Comparison of ENCODE assay signal across 8 cellular contexts in the genomic region with DNA sequence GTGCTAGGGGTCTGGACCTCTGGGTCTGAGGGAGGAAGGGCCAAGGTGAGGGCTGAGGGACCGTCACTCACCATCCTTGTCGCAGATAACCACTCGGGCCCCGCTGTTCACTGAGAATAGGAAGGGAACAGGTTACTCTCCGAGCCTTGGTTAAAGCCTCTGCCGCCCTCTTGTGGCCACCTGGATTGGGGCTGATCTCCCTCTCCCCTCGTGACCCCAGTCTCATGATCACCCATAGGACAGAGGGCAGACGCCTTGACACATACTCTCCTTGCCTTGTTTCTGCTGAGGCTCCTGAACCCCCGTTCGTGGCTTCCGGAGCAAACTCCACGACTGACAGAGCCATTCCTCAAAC. TPM values are rescaled to one million over a fixed set of nuclear protein-coding genes. Genes with fewer than 3 reads are reported as not detected.
A peak's percentile ranks its signal among the peaks of the same experiment; 100 is the strongest.
DNase-seq lines count a peak whose midpoint lies in the region; ATAC-seq, FAIRE-seq and TF ChIP-seq lines count a peak whose summit lies in the region.

No MANE protein-coding gene starts in this region.

- no peaks in the 10 kb centered on the region for H3K9me3 ChIP-seq in Karpas-422 (ENCODE audit: low read length)
- H3K9me3 ChIP-seq in naive thymus-derived CD4-positive, alpha-beta T cell (ENCODE audit: control insufficient read depth in 2 of 3, low read length in 3 of 3), result no peaks in the 10 kb centered on the region

- peaks cover 0 to 4% (median 0%) of the 10 kb centered on the region in 7 donors for H3K9me3 Mint-ChIP-seq in CD14-positive monocyte
- H3K9me3 Mint-ChIP-seq in naive thymus-derived CD4-positive, alpha-beta T cell, result peaks cover 0 to 1% (median 0%) of the 10 kb centered on the region in 11 donors
- H3K9me3 Mint-ChIP-seq in stimulated activated memory B cell treated with anti-CD40 and anti-IgM and Interleukin-4, amounts not matched to agents 10 μg/mL and 1 μg/mL and 100 μg/mL, for 72 hours, result no peaks in the 10 kb centered on the region

- no peaks in the 10 kb centered on the region for H3K36me3 ChIP-seq in Karpas-422 (ENCODE audit: insufficient read depth, low read length)
- no peaks in the 10 kb centered on the region for H3K36me3 ChIP-seq in naive thymus-derived CD4-positive, alpha-beta T cell (ENCODE audit: control insufficient read depth in 2 of 3, insufficient read depth in 3 of 3, low read length in 3 of 3)

- H3K9me2 ChIP-seq in Karpas-422 (replicated peaks; ENCODE audit: insufficient read depth, low read length), result no peaks in the 10 kb centered on the region

- peaks cover 22% of the 10 kb centered on the region for H3K4me1 Mint-ChIP-seq in CD14-positive monocyte
- peaks cover 16 to 25% (median 23%) of the 10 kb centered on the region in 7 donors for H3K4me1 Mint-ChIP-seq in naive thymus-derived CD4-positive, alpha-beta T cell
- H3K4me1 Mint-ChIP-seq in stimulated activated memory B cell treated with anti-CD40 and anti-IgM and Interleukin-4, amounts not matched to agents 10 μg/mL and 1 μg/mL and 100 μg/mL, for 72 hours, result peaks cover 32% of the 10 kb centered on the region

- POLR2A ChIA-PET in naive thymus-derived CD4-positive, alpha-beta T cell (lab: Charles Lee), result interaction anchor here (0.7 kb wide), 1 partner anchor 48 kb away, joined by 3 read pairs; no protein-coding TSS in a partner anchor

- H3K4me3 Mint-ChIP-seq in CD14-positive monocyte, result peak overlapping the region; percentile 76 to 93
- peak overlapping the region; percentile 85 to 94 (median 90) for H3K4me3 Mint-ChIP-seq in naive thymus-derived CD4-positive, alpha-beta T cell
- H3K4me3 Mint-ChIP-seq in stimulated activated memory B cell treated with anti-CD40 and anti-IgM and Interleukin-4, amounts not matched to agents 10 μg/mL and 1 μg/mL and 100 μg/mL, for 72 hours, result peak overlapping the region; percentile 82

- no peak overlapping the region for H3K4me3 ChIP-seq in Karpas-422 (ENCODE audit: low read length)
- peak overlapping the region; percentile 46 for H3K4me3 ChIP-seq in fibroblast of mammary gland (ENCODE audit: control insufficient read depth, low read depth, low read length)
- peak overlapping the region; percentile 53 for H3K4me3 ChIP-seq in naive thymus-derived CD4-positive, alpha-beta T cell (ENCODE audit: low read length)

- H3K36me3 Mint-ChIP-seq in CD14-positive monocyte, result peaks cover 0 to 3% of the 10 kb centered on the region in 2 donors
- H3K36me3 Mint-ChIP-seq in naive thymus-derived CD4-positive, alpha-beta T cell, result peaks cover 0 to 4% (median 0%) of the 10 kb centered on the region in 5 donors
- peaks cover 7% of the 10 kb centered on the region for H3K36me3 Mint-ChIP-seq in stimulated activated memory B cell treated with anti-CD40 and anti-IgM and Interleukin-4, amounts not matched to agents 10 μg/mL and 1 μg/mL and 100 μg/mL, for 72 hours

- H3K4me1 ChIP-seq in Karpas-422 (ENCODE audit: low read length), result peaks cover 16% of the 10 kb centered on the region
- H3K4me1 ChIP-seq in naive thymus-derived CD4-positive, alpha-beta T cell (ENCODE audit: control insufficient read depth in 2 of 2, insufficient read depth in 2 of 2, low read length in 2 of 2), result peaks cover 12 to 16% of the 10 kb centered on the region in 2 donors

- H3K79me2 ChIP-seq in Karpas-422 (ENCODE audit: low read length), result no peaks in the 10 kb centered on the region

- intact Hi-C loops in CD14-positive monocyte (cut with micrococcal nuclease), result loop anchor here (1.0 to 10.0 kb wide), 3 partner anchors 40 to 191 kb away; partner anchors contain the start of gene CA11 (in 2 of the 2)
- intact Hi-C loops in naive thymus-derived CD4-positive, alpha-beta T cell (cut with micrococcal nuclease), result loop anchor here (1.0 to 5.0 kb wide), 9 partner anchors 25 to 329 kb away; partner anchors contain the start of genes BCAT2 (in 2 of the 2), CA11 (in 2 of the 2) and NUCB1 (in 1 of the 2)

- H3K27me3 ChIP-seq in Karpas-422 (ENCODE audit: low read length), result no peaks in the 10 kb centered on the region
- peaks cover 0 to 5% of the 10 kb centered on the region in 2 donors for H3K27me3 ChIP-seq in naive thymus-derived CD4-positive, alpha-beta T cell (ENCODE audit: control insufficient read depth in 2 of 2, insufficient read depth in 2 of 2, low read length in 2 of 2)

- FAIRE-seq in RCC 7860 (lab: Jason Lieb, UNC), result no peak

- no peak overlapping the region; the same call in 1 of the 2 replicates for H3K9ac ChIP-seq in Karpas-422 (ENCODE audit: low read length)

- ATAC-seq in naive thymus-derived CD4-positive, alpha-beta T cell, result peak; percentile 95
- ATAC-seq in stimulated activated memory B cell treated with anti-CD40 and anti-IgM and Interleukin-4, amounts not matched to agents 10 μg/mL and 1 μg/mL and 100 μg/mL, for 72 hours, result peak; percentile 96

- peak overlapping the region; percentile 77 for H3K4me2 ChIP-seq in Karpas-422 (ENCODE audit: low read depth, low read length, poor library complexity, severe bottlenecking)

- peak overlapping the region; percentile 60; the same call in 1 of the 2 replicates for H2AFZ ChIP-seq in Karpas-422 (ENCODE audit: low read length)

- peak overlapping the region in 4 of 7 donors; percentile 74 to 87 (median 82) for H3K27ac Mint-ChIP-seq in CD14-positive monocyte
- peak overlapping the region; percentile 48 to 96 (median 86) for H3K27ac Mint-ChIP-seq in naive thymus-derived CD4-positive, alpha-beta T cell
- peak overlapping the region; percentile 86 for H3K27ac Mint-ChIP-seq in stimulated activated memory B cell treated with anti-CD40 and anti-IgM and Interleukin-4, amounts not matched to agents 10 μg/mL and 1 μg/mL and 100 μg/mL, for 72 hours

- peaks cover 20 to 24% (median 23%) of the 10 kb centered on the region in 3 donors for H3K27me3 Mint-ChIP-seq in CD14-positive monocyte (ENCODE audit: low read depth in 3 of 3)
- peaks cover 0 to 11% (median 0%) of the 10 kb centered on the region in 5 donors for H3K27me3 Mint-ChIP-seq in naive thymus-derived CD4-positive, alpha-beta T cell
- H3K27me3 Mint-ChIP-seq in stimulated activated memory B cell treated with anti-CD40 and anti-IgM and Interleukin-4, amounts not matched to agents 10 μg/mL and 1 μg/mL and 100 μg/mL, for 72 hours, result no peaks in the 10 kb centered on the region

- DNase-seq in CD14-positive monocyte (ENCODE audit: low spot score), result peak; percentile 97
- DNase-seq in GM20000 (ENCODE audit: low spot score), result peak; percentile 89
- peak; percentile 98 for DNase-seq in Karpas-422
- peak; percentile 55 for DNase-seq in RCC 7860 (ENCODE audit: low spot score)
- peak; percentile 81 for DNase-seq in activated T-helper 1 cell treated with Interleukin-2 at 50 U/mL for 16 hours (ENCODE audit: low read depth)
- DNase-seq in fibroblast of mammary gland (ENCODE audit: low read depth), result peak; percentile 84
- DNase-seq in naive thymus-derived CD4-positive, alpha-beta T cell, result peak; percentile 81 to 93 (median 89)

- H3K27ac ChIP-seq in Karpas-422 (ENCODE audit: low read length), result no peak overlapping the region
- peak overlapping the region; percentile 54 for H3K27ac ChIP-seq in naive thymus-derived CD4-positive, alpha-beta T cell (ENCODE audit: low read depth, low read length)

- TF ChIP-seq CTCF in CD14-positive monocyte (IDR thresholded peaks at IDR 0.05), result peak; percentile 79
- peak; percentile 90 for TF ChIP-seq CTCF in GM20000 (IDR thresholded peaks at IDR 0.05; ENCODE audit: extremely low read depth, missing control alignments)
- peak; percentile 95 for TF ChIP-seq CTCF in fibroblast of mammary gland (conservative IDR thresholded peaks at IDR 0.05; ENCODE audit: control insufficient read depth, insufficient read depth, low read depth, low read length)

- CTCF ChIA-PET in naive thymus-derived CD4-positive, alpha-beta T cell (lab: Charles Lee), result interaction anchor here (0.8 to 2.2 kb wide), 5 partner anchors 40 to 138 kb away, joined by 3 to 29 read pairs (median 10); no protein-coding TSS in a partner anchor

- no peaks in the 10 kb centered on the region for H4K20me1 ChIP-seq in Karpas-422 (ENCODE audit: insufficient read depth, low read depth, low read length)

RNA-seq across cellular contexts. Expression of gene HSD17B14, which starts 0.6 kb away (rescaled TPM):
- not detected for polyA plus RNA-seq in CD14-positive monocyte
- total RNA-seq in Karpas-422 (2014; rRNA removed; shearing (Covaris generic); ENCODE audit: low replicate concordance), result 1.0 and 1.9 TPM in 2 replicates
- 1 to 10 TPM in 2 of 5 experiments, under 1 TPM in 2, not detected in 1; 0.38 to 2.9 (median 1.2) TPM for total RNA-seq in naive thymus-derived CD4-positive, alpha-beta T cell
- polyA plus RNA-seq in naive thymus-derived CD4-positive, alpha-beta T cell, result 1 to 10 TPM in 1 of 2 donors, under 1 TPM in 1; 0.66 to 1.7 TPM

RNA-seq across cellular contexts. Expression of gene BCAT2, which starts 24.9 kb away (rescaled TPM):
- 10 to 100 TPM; 16.0 to 17.0 TPM for polyA plus RNA-seq in CD14-positive monocyte
- total RNA-seq in Karpas-422 (2014; rRNA removed; shearing (Covaris generic); ENCODE audit: low replicate concordance), result 45.9 and 74.6 TPM in 2 replicates
- total RNA-seq in naive thymus-derived CD4-positive, alpha-beta T cell, result 10 to 100 TPM; 16.7 to 53.1 (median 22.5) TPM
- 10 to 100 TPM; 25.5 to 30.9 TPM for polyA plus RNA-seq in naive thymus-derived CD4-positive, alpha-beta T cell

RNA-seq across cellular contexts. Expression of gene PLEKHA4, which starts 32.7 kb away (rescaled TPM):
- 1 to 10 TPM; 1.1 to 1.5 TPM for polyA plus RNA-seq in CD14-positive monocyte
- total RNA-seq in Karpas-422 (2014; rRNA removed; shearing (Covaris generic); ENCODE audit: low replicate concordance), result not detected in 2 replicates
- total RNA-seq in naive thymus-derived CD4-positive, alpha-beta T cell, result 1 to 10 TPM; 2.1 to 7.4 (median 4.0) TPM
- 1 to 10 TPM; 2.6 to 5.6 TPM for polyA plus RNA-seq in naive thymus-derived CD4-positive, alpha-beta T cell

RNA-seq across cellular contexts. Expression of gene PPP1R15A, which starts 36.5 kb away (rescaled TPM):
- 100 to 1,000 TPM; 127 to 169 TPM for polyA plus RNA-seq in CD14-positive monocyte
- total RNA-seq in Karpas-422 (2014; rRNA removed; shearing (Covaris generic); ENCODE audit: low replicate concordance), result 22.6 and 31.3 TPM in 2 replicates
- 1,000 to 10,000 TPM in 1 of 5 experiments, 100 to 1,000 TPM in 1, 10 to 100 TPM in 3; 31.5 to 1,030 (median 71.9) TPM for total RNA-seq in naive thymus-derived CD4-positive, alpha-beta T cell
- polyA plus RNA-seq in naive thymus-derived CD4-positive, alpha-beta T cell, result 10 to 100 TPM; 23.0 to 29.8 TPM
